8 cellular contexts compared by ENCODE assay signal in the genomic region with DNA sequence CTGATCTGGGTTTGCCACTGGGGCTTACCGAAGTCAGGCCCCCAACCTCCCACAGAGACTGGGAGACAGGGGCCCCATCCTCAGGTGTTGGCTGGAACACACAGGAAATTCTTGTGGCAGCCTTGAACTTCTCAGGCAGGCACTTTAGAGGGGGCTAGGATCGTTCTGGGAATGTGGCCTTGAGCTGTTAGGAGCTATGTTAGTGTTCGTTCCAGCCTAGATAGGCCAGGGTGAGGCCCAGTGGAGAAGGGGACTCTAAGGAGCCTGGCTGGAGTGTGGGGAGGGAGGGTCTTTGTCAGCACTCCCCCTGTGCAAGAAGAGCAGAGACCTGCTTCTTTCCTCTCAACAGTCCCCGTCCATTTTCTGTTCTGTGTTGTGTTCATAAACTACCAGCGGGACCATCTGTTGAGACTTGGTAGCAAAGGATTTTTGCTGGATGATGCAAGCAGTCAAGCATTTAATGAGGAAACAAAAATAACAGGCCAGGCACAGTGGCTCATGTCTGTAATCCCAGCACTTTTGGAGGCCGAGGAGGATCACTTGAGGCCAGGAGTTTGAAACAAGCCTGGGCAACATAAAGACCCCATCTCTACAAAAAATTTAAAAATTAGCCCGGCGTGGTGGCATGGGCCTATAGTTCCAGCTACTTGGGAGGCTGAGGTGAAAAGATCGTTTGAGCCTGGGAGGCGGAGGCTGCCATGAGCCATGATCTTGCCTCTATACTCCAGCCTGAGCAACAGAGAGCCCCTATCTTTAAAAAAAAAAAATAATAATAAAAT. TPM values are rescaled to one million over a fixed set of nuclear protein-coding genes. Genes with fewer than 3 reads are reported as not detected.
DNase-seq lines count a peak whose midpoint lies in the region; ATAC-seq, FAIRE-seq and TF ChIP-seq lines count a peak whose summit lies in the region.

No MANE protein-coding gene starts in this region.

- H3K27ac ChIP-seq in body of pancreas (peak overlapping the region; percentile 85 to 94 (median 92)), kidney (ENCODE audit: low read depth in 2 of 2, low read length in 2 of 2) (peak overlapping the region; percentile 89 to 96)

- H3K4me3 ChIP-seq in body of pancreas (no peak overlapping the region), kidney (ENCODE audit: low read length in 2 of 2) (peak overlapping the region; percentile 71 to 90)

- FAIRE-seq in kidney (lab: Jason Lieb, UNC), result no peak

- TF ChIP-seq POLR2A in body of pancreas (IDR thresholded peaks at IDR 0.05), result peak; percentile 4 to 60 (median 48)

- H3K36me3 ChIP-seq in body of pancreas (replicated peaks in 1 of 2; ENCODE audit: insufficient read depth in 1 of 2, low read depth in 2 of 2) (no peaks in the 10 kb centered on the region), kidney (ENCODE audit: control insufficient read depth in 1 of 2, insufficient read depth in 2 of 2, low read length in 2 of 2) (no peaks in the 10 kb centered on the region)

- H3K9me3 ChIP-seq in body of pancreas (no peaks in the 10 kb centered on the region), kidney (ENCODE audit: control insufficient read depth in 1 of 2, low read length in 2 of 2) (no peaks in the 10 kb centered on the region)

- intact Hi-C loops in body of pancreas (cut with DNase I) (no loop called here), kidney (cut with DNase I) (no loop called here)

- H3K4me1 ChIP-seq in body of pancreas (peaks cover 47% of the 10 kb centered on the region), kidney (ENCODE audit: control insufficient read depth in 1 of 2, insufficient read depth in 1 of 2, low read depth in 1 of 2, low read length in 2 of 2) (peaks cover 15 to 24% of the 10 kb centered on the region in 2 donors)

- peak; percentile 52 for ATAC-seq in body of pancreas
- ATAC-seq in stimulated activated naive CD8-positive, alpha-beta T cell treated with anti-CD3 and anti-CD28 coated beads, Interleukin-15, Interleukin-2, amounts not matched to agents 100 U/mL and 50 U/mL, for 24 hours, result no peak
- no peak for ATAC-seq in GM21423 (IDR thresholded peaks at IDR 0.05; ENCODE audit: unreplicated experiment)

- no peaks in the 10 kb centered on the region for H3K27me3 ChIP-seq in body of pancreas

- TF ChIP-seq CTCF in body of pancreas (IDR thresholded peaks at IDR 0.05), result no peak
- TF ChIP-seq CTCF in kidney (IDR thresholded peaks at IDR 0.05; ENCODE audit: borderline replicate concordance, extremely low read depth, insufficient read depth), result no peak

- H3K9ac ChIP-seq in kidney (ENCODE audit: low read length in 2 of 2), result peak overlapping the region; percentile 77 to 98

- peak; percentile 84 for DNase-seq in GM04504 (ENCODE audit: low read depth)
- peak; percentile 68 for DNase-seq in NCI-H2171 (lab: John Stamatoyannopoulos, UW)
- DNase-seq in body of pancreas, result peak in 3 of 4 donors; percentile 55 to 68 (median 55)
- DNase-seq in kidney, result peak; percentile 39
- peak; percentile 27 for DNase-seq in stimulated activated naive CD8-positive, alpha-beta T cell treated with anti-CD3 and anti-CD28 coated beads, Interleukin-15, Interleukin-2, amounts not matched to agents 100 U/mL and 50 U/mL, for 24 hours
- no peak for DNase-seq in pons (ENCODE audit: low spot score)
- no peak for DNase-seq in NCI-H187 (lab: John Stamatoyannopoulos, UW)

- 38 to 40% methylated on average over 9 to 10 of the region's 10 CpGs for WGBS in body of pancreas, 2 donors

RNA-seq across cellular contexts. Expression of gene TXNRD2, which starts 1.5 kb away (rescaled TPM):
- total RNA-seq in body of pancreas, result 10 to 100 TPM; 22.1 to 23.6 TPM
- total RNA-seq in kidney, result 28.6 TPM
- polyA plus RNA-seq in kidney (ENCODE audit: insufficient read depth, low read depth, low replicate concordance), result 50.6 TPM

RNA-seq across cellular contexts. Expression of gene COMT, which starts 1.5 kb away (rescaled TPM):
- total RNA-seq in body of pancreas (10 to 100 TPM; 85.6 to 98.2 TPM), kidney (118 TPM)
- 244 TPM for polyA plus RNA-seq in kidney (ENCODE audit: insufficient read depth, low read depth, low replicate concordance)

Comparison
In these comparisons a context has a peak if more than half of its experiments do, and no peak if none do; other contexts are left out.
1. DNase-seq: peak in GM04504 (single experiment), NCI-H2171 (single experiment), body of pancreas (3 of 4), kidney (single experiment) and stimulated activated naive CD8-positive, alpha-beta T cell treated with anti-CD3 and anti-CD28 coated beads, Interleukin-15, Interleukin-2, amounts not matched to agents 100 U/mL and 50 U/mL, for 24 hours (single experiment); none in pons (single experiment) and NCI-H187 (0 of 2).
2. H3K4me3 ChIP-seq: peak in kidney (2 of 2); none in body of pancreas (0 of 2).